Comparison of ENCODE assay signal across 33 cellular contexts in the genomic region with DNA sequence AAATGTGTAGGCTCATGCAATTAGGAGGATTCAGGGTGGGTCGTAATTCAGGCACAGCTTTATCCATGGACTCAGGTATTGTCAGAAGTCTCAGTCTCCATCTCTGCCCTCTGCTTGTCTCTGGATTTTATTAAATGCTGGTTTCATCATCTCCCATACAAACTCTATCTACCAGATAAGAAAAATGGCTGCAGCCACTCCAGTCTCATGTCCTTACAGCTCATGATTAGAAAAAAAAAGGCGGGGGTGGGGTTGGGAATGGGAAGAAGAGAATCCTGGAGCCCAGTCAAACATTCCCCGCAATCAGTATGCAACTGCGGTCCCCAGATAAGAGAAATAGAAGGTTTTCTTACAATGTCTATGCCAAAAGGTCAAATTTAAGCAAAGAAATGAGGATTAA. TPM values are rescaled to one million over a fixed set of nuclear protein-coding genes. Genes with fewer than 3 reads are reported as not detected.
"Had no signal": no experiment of that assay in that cellular context is flagged by ENCODE, and none has a peak within 500 bp of the region (broad histone marks: within the 10 kb centered on the region; RNA-seq: fewer than 3 reads in every experiment).

No MANE protein-coding gene starts in this region.

- H3K9me3 ChIP-seq: colonic mucosa, esophagus muscularis mucosa, mucosa of descending colon, neutrophil, pancreas, tibial artery had no signal

- H3K4me3 ChIP-seq: colonic mucosa, esophagus muscularis mucosa, hepatocyte, lung, mucosa of descending colon, pancreas, stomach, tibial artery had no signal

- DNase-seq: colonic mucosa; effector CD8-positive, alpha-beta T cell; endodermal cell; kidney; mucosa of descending colon; naive B cell; pancreas; retina; stimulated activated CD4-positive, alpha-beta T cell treated with anti-CD3 and anti-CD28 coated beads, Interleukin-2, amount 100 ng/mL, for 24 hours; stimulated activated CD4-positive, alpha-beta T cell treated with anti-CD3 and anti-CD28 coated beads, Interleukin-4, amount 100 ng/mL, for 24 hours; stimulated activated naive CD4-positive, alpha-beta T cell treated with Interleukin-2 at 50 U/mL for 16 hours; stomach; tibial artery had no signal

- ATAC-seq: mucosa of descending colon; natural killer cell treated with Interleukin-12 subunit alpha and Interleukin-12 subunit beta and Interleukin-15 and Interleukin-18, amount 100 ng/mL, for 72 hours; pancreas; sciatic nerve; stimulated activated effector memory CD8-positive, alpha-beta T cell treated with anti-CD3 and anti-CD28 coated beads, Interleukin-12 subunit alpha, Interleukin-12 subunit beta, amount 100 ng/mL, for 72 hours had no signal

- H3K27ac ChIP-seq: colonic mucosa, esophagus muscularis mucosa, hepatocyte, neutrophil, pancreas, stomach, tibial artery had no signal

- H3K4me1 ChIP-seq: colonic mucosa, pancreas, tibial artery had no signal

- H3K27me3 ChIP-seq: colonic mucosa, esophagus muscularis mucosa, hepatocyte, neutrophil, pancreas, stomach, tibial artery had no signal

RNA-seq across cellular contexts. Expression of a gene that starts 40.8 kb away (rescaled TPM):
- total RNA-seq: chondrocyte; colonic mucosa; endodermal cell; epithelial cell of proximal tubule; esophagus muscularis mucosa; fibroblast of lung; frontal cortex; hepatocyte; kidney; liver; lung; mesothelial cell of epicardium; mucosa of descending colon; natural killer cell treated with Interleukin-12 subunit alpha and Interleukin-12 subunit beta and Interleukin-15 and Interleukin-18, amount 100 ng/mL, for 72 hours; neural crest cell; omental fat pad; posterior vena cava; pulmonary artery endothelial cell; sciatic nerve; stomach; subcutaneous adipose tissue; temporal lobe; urinary bladder had no signal
- polyA plus RNA-seq: fibroblast of lung, hepatocyte, liver, lung, pancreas, stomach, urinary bladder had no signal
